1 cellular context compared by ENCODE assay signal in genomic region chr2:32277674-32278475, GRCh38.
TF ChIP-seq lines count a peak whose summit lies in the region.

Gene YIPF4, plus strand, starts transcription at chr2:32277904. Its CDS starts 252 bp downstream, at chr2:32278156.

TF ChIP-seq in H1, 55 proteins besides CTCF, POLR2A, EP300 and RAD21 (continued from another document):
- TF ChIP-seq SAP30 (IDR thresholded peaks at IDR 0.05; ENCODE audit: insufficient read depth, insufficient replicate concordance, low read length) (peak; percentile 58), GABPA (IDR thresholded peaks at IDR 0.05; ENCODE audit: borderline replicate concordance, insufficient read depth, low read length) (peak; percentile 77; the same call in 1 of the 2 replicates), SIN3A (conservative IDR thresholded peaks at IDR 0.05 in 1 of 2, IDR thresholded peaks at IDR 0.05 in 1 of 2; ENCODE audit: low read depth in 1 of 2, low read length in 2 of 2) (peak; percentile 60 to 82; a peak in 2 of 4 replicates)
